In genomic region chr10:11331706-11332105, GRCh38 we compare ENCODE assay signal across 24 cellular contexts.
A peak's percentile ranks its signal among the peaks of the same experiment; 100 is the strongest.
DNase-seq lines count a peak whose midpoint lies in the region; ATAC-seq and TF ChIP-seq lines count a peak whose summit lies in the region.
"Had no signal": no experiment of that assay in that cellular context is flagged by ENCODE, and none has a peak within 500 bp of the region (broad histone marks: within the 10 kb centered on the region; RNA-seq: fewer than 3 reads in every experiment).

No MANE protein-coding gene starts in this region.

- H2AK9ac ChIP-seq in IMR-90 (replicated peaks; ENCODE audit: low read depth, low read length, poor library complexity): no peak overlapping the region

- no peak overlapping the region for H3K9ac ChIP-seq in IMR-90 (ENCODE audit: low read depth, low read length)
- H3K9ac ChIP-seq: BLaER1 treated with 17β-estradiol and CSF1 and Interleukin-3, amounts not matched to agents 10 nM and 100 nM; KMS-11; parathyroid adenoma had no signal

- ATAC-seq in activated CD8-positive, alpha-beta T cell treated with anti-CD3 and anti-CD28 coated beads for 36 hours: no peak
- ATAC-seq in activated CD8-positive, alpha-beta T cell treated with anti-CD3 and anti-CD28 coated beads, Interleukin-2, amount 10 ng/mL, durations not matched to agents 7 days and 5 days: no peak
- no peak for ATAC-seq in IMR-90 (ENCODE audit: low read depth)
- no peak for ATAC-seq in upper lobe of left lung (ENCODE audit: low FRiP score in 2 of 2)
- ATAC-seq: body of pancreas, esophagus mucosa, heart right ventricle had no signal

- WGBS in IMR-90 (ENCODE audit: extremely low coverage in 2 of 2, insufficient read length in 1 of 2), 2 experiments: no CpG with 5 or more reads among the region's 3 CpGs
- WGBS in upper lobe of left lung, 2 donors: 72 to 79% methylated on average over 3 of the region's 3 CpGs
- 32 to 48% methylated on average over 3 of the region's 3 CpGs for WGBS in testis, 2 donors

- H3K9me3 ChIP-seq in IMR-90 (ENCODE audit: control insufficient read depth, insufficient read depth, low read length) (no peaks in the 10 kb centered on the region), osteoblast (ENCODE audit: low read depth, low read length) (no peaks in the 10 kb centered on the region), upper lobe of left lung (no peaks in the 10 kb centered on the region), testis (no peaks in the 10 kb centered on the region)
- H3K9me3 ChIP-seq: BLaER1 treated with 17β-estradiol and CSF1 and Interleukin-3, amounts not matched to agents 10 nM and 100 nM; body of pancreas; heart right ventricle; suprapubic skin had no signal

- H4K5ac ChIP-seq in IMR-90 (ENCODE audit: low read depth, low read length): no peak overlapping the region

- CTCF ChIA-PET in activated CD8-positive, alpha-beta T cell treated with anti-CD3 and anti-CD28 coated beads for 36 hours (lab: Charles Lee): no interaction called here
- CTCF ChIA-PET in activated CD8-positive, alpha-beta T cell treated with anti-CD3 and anti-CD28 coated beads, Interleukin-2, amount 10 ng/mL, durations not matched to agents 7 days and 5 days (lab: Charles Lee): no interaction called here
- CTCF ChIA-PET in IMR-90 (lab: Yijun Ruan, JAX): no interaction called here

- H3K36me3 ChIP-seq in IMR-90 (ENCODE audit: control insufficient read depth, insufficient read depth, low read length) (no peaks in the 10 kb centered on the region), osteoblast (ENCODE audit: insufficient read depth, low read length) (no peaks in the 10 kb centered on the region), upper lobe of left lung (peaks cover 6 to 35% (median 16%) of the 10 kb centered on the region in 4 donors), testis (ENCODE audit: low read depth, missing control alignments) (no peaks in the 10 kb centered on the region)
- H3K36me3 ChIP-seq: suprapubic skin, WERI-Rb-1 had no signal

- TF ChIP-seq RAD21 in IMR-90 (IDR thresholded peaks at IDR 0.05; ENCODE audit: low read length): no peak

- no peak overlapping the region for H2BK20ac ChIP-seq in IMR-90 (ENCODE audit: low read depth, low read length)

- H3K4me2 ChIP-seq in IMR-90 (ENCODE audit: low read depth, low read length) (no peak overlapping the region), osteoblast (ENCODE audit: insufficient read depth, low read length) (peak overlapping the region; percentile 29)
- H3K4me2 ChIP-seq: KMS-11 had no signal

- no peaks in the 10 kb centered on the region for H4K20me1 ChIP-seq in IMR-90 (ENCODE audit: insufficient read depth, low read length)
- H4K20me1 ChIP-seq in osteoblast (ENCODE audit: insufficient read depth, low read length): no peaks in the 10 kb centered on the region

- no peaks in the 10 kb centered on the region for H3K9me1 ChIP-seq in IMR-90 (ENCODE audit: insufficient read depth, low read length)

- no peak overlapping the region for H3K27ac ChIP-seq in IMR-90 (ENCODE audit: insufficient read depth, low read length)
- H3K27ac ChIP-seq in osteoblast (ENCODE audit: low read depth, low read length): no peak overlapping the region
- H3K27ac ChIP-seq in upper lobe of left lung: no peak overlapping the region
- no peak overlapping the region for H3K27ac ChIP-seq in testis
- H3K27ac ChIP-seq: body of pancreas, KMS-11, parathyroid adenoma, suprapubic skin, WERI-Rb-1 had no signal

- no peaks in the 10 kb centered on the region for H3K79me2 ChIP-seq in osteoblast (ENCODE audit: insufficient read depth, low read length)
- H3K79me2 ChIP-seq: parathyroid adenoma had no signal

- DNase-seq in activated CD8-positive, alpha-beta T cell treated with anti-CD3 and anti-CD28 coated beads for 36 hours: no peak
- DNase-seq in activated CD8-positive, alpha-beta T cell treated with anti-CD3 and anti-CD28 coated beads, Interleukin-2, amount 10 ng/mL, durations not matched to agents 7 days and 5 days: no peak
- DNase-seq in IMR-90 (peak; percentile 4), dermis blood vessel endothelial cell (peak; percentile 32), osteoblast (ENCODE audit: insufficient read length, low spot score, missing footprints) (no peak), upper lobe of left lung (no peak), putamen (ENCODE audit: low spot score) (no peak), testis (no peak)
- DNase-seq: activated CD8-positive, alpha-beta memory T cell treated with anti-CD3 and anti-CD28 coated beads for 24 hours; activated effector memory CD4-positive, alpha-beta T cell treated with Interleukin-2 at 50 U/mL for 16 hours; body of pancreas; heart right ventricle; mammary epithelial cell; NCI-H1105; NCI-H69; Right ventricle myocardium superior; small intestine; stimulated activated CD4-positive, alpha-beta T cell treated with anti-CD3 and anti-CD28 coated beads, Interleukin-4, amount 100 ng/mL, for 1 hour; WERI-Rb-1 had no signal

- peak overlapping the region; percentile 86 for H3K27ac Mint-ChIP-seq in activated CD8-positive, alpha-beta T cell treated with anti-CD3 and anti-CD28 coated beads for 36 hours
- H3K27ac Mint-ChIP-seq in activated CD8-positive, alpha-beta T cell treated with anti-CD3 and anti-CD28 coated beads, Interleukin-2, amount 10 ng/mL, durations not matched to agents 7 days and 5 days: no peak overlapping the region

- H3K4me3 ChIP-seq in IMR-90 (ENCODE audit: insufficient read depth, low read depth, low read length) (no peak overlapping the region), osteoblast (ENCODE audit: insufficient read depth, low read length) (no peak overlapping the region), upper lobe of left lung (no peak overlapping the region), testis (no peak overlapping the region)
- H3K4me3 ChIP-seq: BLaER1 treated with 17β-estradiol and CSF1 and Interleukin-3, amounts not matched to agents 10 nM and 100 nM; body of pancreas; heart right ventricle; suprapubic skin had no signal

- POLR2A ChIA-PET in activated CD8-positive, alpha-beta T cell treated with anti-CD3 and anti-CD28 coated beads for 36 hours (lab: Charles Lee): no interaction called here
- POLR2A ChIA-PET in activated CD8-positive, alpha-beta T cell treated with anti-CD3 and anti-CD28 coated beads, Interleukin-2, amount 10 ng/mL, durations not matched to agents 7 days and 5 days (lab: Charles Lee): no interaction called here
- POLR2A ChIA-PET in IMR-90 (lab: Charles Lee; ENCODE audit: unreplicated experiment): no interaction called here

- H3K4me3 Mint-ChIP-seq in activated CD8-positive, alpha-beta T cell treated with anti-CD3 and anti-CD28 coated beads for 36 hours: no peak overlapping the region
- H3K4me3 Mint-ChIP-seq in activated CD8-positive, alpha-beta T cell treated with anti-CD3 and anti-CD28 coated beads, Interleukin-2, amount 10 ng/mL, durations not matched to agents 7 days and 5 days: no peak overlapping the region

- H3K27me3 ChIP-seq in IMR-90 (ENCODE audit: control insufficient read depth, insufficient read depth, low read length) (no peaks in the 10 kb centered on the region), osteoblast (ENCODE audit: insufficient read depth, low read length) (no peaks in the 10 kb centered on the region), upper lobe of left lung (no peaks in the 10 kb centered on the region), testis (no peaks in the 10 kb centered on the region)
- H3K27me3 ChIP-seq: BLaER1 treated with 17β-estradiol and CSF1 and Interleukin-3, amounts not matched to agents 10 nM and 100 nM; body of pancreas; heart right ventricle; suprapubic skin had no signal

- H3K56ac ChIP-seq in IMR-90 (ENCODE audit: extremely low read depth, insufficient read depth, low read length): no peak overlapping the region

- no peak overlapping the region for H4K8ac ChIP-seq in IMR-90 (ENCODE audit: low read depth in 2 of 2, low read length in 2 of 2)

- H3K27me3 Mint-ChIP-seq in activated CD8-positive, alpha-beta T cell treated with anti-CD3 and anti-CD28 coated beads for 36 hours: no peaks in the 10 kb centered on the region
- no peaks in the 10 kb centered on the region for H3K27me3 Mint-ChIP-seq in activated CD8-positive, alpha-beta T cell treated with anti-CD3 and anti-CD28 coated beads, Interleukin-2, amount 10 ng/mL, durations not matched to agents 7 days and 5 days (ENCODE audit: low read depth)

- H2AFZ ChIP-seq in IMR-90 (replicated peaks; ENCODE audit: low read length, poor library complexity) (no peak overlapping the region), osteoblast (ENCODE audit: low read length) (no peak overlapping the region)
- H2AFZ ChIP-seq: parathyroid adenoma had no signal

- H3K79me1 ChIP-seq in IMR-90 (ENCODE audit: low read depth in 1 of 2, low read length in 2 of 2): no peaks in the 10 kb centered on the region

- H2BK5ac ChIP-seq in IMR-90 (ENCODE audit: low read depth, low read length, poor library complexity, severe bottlenecking): no peak overlapping the region

- TF ChIP-seq CTCF in activated CD8-positive, alpha-beta T cell treated with anti-CD3 and anti-CD28 coated beads for 36 hours (IDR thresholded peaks at IDR 0.05): no peak
- TF ChIP-seq CTCF in IMR-90 (conservative IDR thresholded peaks at IDR 0.05; ENCODE audit: low read depth, low read length) (no peak), osteoblast (IDR thresholded peaks at IDR 0.05; ENCODE audit: extremely low read depth, low read depth, low read length) (no peak), upper lobe of left lung (IDR thresholded peaks at IDR 0.05) (no peak), testis (IDR thresholded peaks at IDR 0.05) (no peak)

- H2BK120ac ChIP-seq in IMR-90 (ENCODE audit: low read depth, low read length): no peak overlapping the region

- peaks cover 63% of the 10 kb centered on the region for H3K4me1 Mint-ChIP-seq in activated CD8-positive, alpha-beta T cell treated with anti-CD3 and anti-CD28 coated beads for 36 hours (ENCODE audit: low read depth)
- H3K4me1 Mint-ChIP-seq in activated CD8-positive, alpha-beta T cell treated with anti-CD3 and anti-CD28 coated beads, Interleukin-2, amount 10 ng/mL, durations not matched to agents 7 days and 5 days (ENCODE audit: low read depth): peaks cover 27% of the 10 kb centered on the region

- BruUV-seq in IMR-90 (replicated peaks; lab: Mats Ljungman, UMichigan): no TSS peak

- no peak overlapping the region for H2BK15ac ChIP-seq in IMR-90 (ENCODE audit: low read depth, low read length)

- no peaks in the 10 kb centered on the region for H3K9me3 Mint-ChIP-seq in activated CD8-positive, alpha-beta T cell treated with anti-CD3 and anti-CD28 coated beads for 36 hours
- no peaks in the 10 kb centered on the region for H3K9me3 Mint-ChIP-seq in activated CD8-positive, alpha-beta T cell treated with anti-CD3 and anti-CD28 coated beads, Interleukin-2, amount 10 ng/mL, durations not matched to agents 7 days and 5 days (ENCODE audit: insufficient read depth)

- no peak overlapping the region for H3K23ac ChIP-seq in IMR-90 (ENCODE audit: low read depth, low read length)

- in situ Hi-C loops in IMR-90 (cut with MboI; ENCODE audit: low sequenced_read_pairs): no loop called here

- no peak overlapping the region for H3K14ac ChIP-seq in IMR-90 (replicated peaks; ENCODE audit: low read depth, low read length)

- no peak overlapping the region for H3K18ac ChIP-seq in IMR-90 (ENCODE audit: low read depth, low read length)

- no peak for TF ChIP-seq EP300 in upper lobe of left lung (IDR thresholded peaks at IDR 0.05)

- H3K36me3 Mint-ChIP-seq in activated CD8-positive, alpha-beta T cell treated with anti-CD3 and anti-CD28 coated beads for 36 hours (ENCODE audit: low read depth): peaks cover 59% of the 10 kb centered on the region
- peaks cover 71% of the 10 kb centered on the region for H3K36me3 Mint-ChIP-seq in activated CD8-positive, alpha-beta T cell treated with anti-CD3 and anti-CD28 coated beads, Interleukin-2, amount 10 ng/mL, durations not matched to agents 7 days and 5 days (ENCODE audit: low read depth)

- no peak overlapping the region for H4K91ac ChIP-seq in IMR-90 (ENCODE audit: insufficient read depth, low read depth, low read length)

- no peak overlapping the region for H2AK5ac ChIP-seq in IMR-90 (ENCODE audit: low read depth, low read length)

- no peak overlapping the region for H3K4ac ChIP-seq in IMR-90 (ENCODE audit: low read depth, low read length)

- TF ChIP-seq POLR2A in IMR-90 (IDR thresholded peaks at IDR 0.05; ENCODE audit: low read depth, low read length) (no peak), upper lobe of left lung (IDR thresholded peaks at IDR 0.05) (no peak), testis (IDR thresholded peaks at IDR 0.05) (no peak)

- dilution Hi-C loops in IMR-90 (cut with HindIII; ENCODE audit: low sequenced_read_pairs, unreplicated experiment): no loop called here

- intact Hi-C loops in activated CD8-positive, alpha-beta T cell treated with anti-CD3 and anti-CD28 coated beads for 36 hours (cut with micrococcal nuclease): no loop called here
- intact Hi-C loops in IMR-90 (cut with micrococcal nuclease) (no loop called here), testis (cut with DNase I; ENCODE audit: low total_unique reads) (no loop called here)

- H3K4me1 ChIP-seq in IMR-90 (ENCODE audit: control insufficient read depth, insufficient read depth, low read length) (no peaks in the 10 kb centered on the region; the same call in 1 of the 2 replicates), osteoblast (ENCODE audit: insufficient read depth, low read length) (no peaks in the 10 kb centered on the region), upper lobe of left lung (peaks cover 3 to 17% (median 10%) of the 10 kb centered on the region in 4 donors), testis (peaks cover 36% of the 10 kb centered on the region)
- H3K4me1 ChIP-seq: body of pancreas, parathyroid adenoma had no signal

Comparison
In these comparisons a context has a peak if more than half of its experiments do, and no peak if none do; other contexts are left out.
1. DNase-seq: peak in IMR-90 (single experiment) and dermis blood vessel endothelial cell (single experiment); none in activated CD8-positive, alpha-beta T cell treated with anti-CD3 and anti-CD28 coated beads for 36 hours (single experiment), activated CD8-positive, alpha-beta T cell treated with anti-CD3 and anti-CD28 coated beads, Interleukin-2, amount 10 ng/mL, durations not matched to agents 7 days and 5 days (single experiment), osteoblast (single experiment), upper lobe of left lung (0 of 2), putamen (single experiment) and testis (single experiment).